In genomic region chr1:15214507-15214906, GRCh38 we compare ENCODE assay signal across 14 cellular contexts. TPM values are rescaled to one million over a fixed set of nuclear protein-coding genes. Genes with fewer than 3 reads are reported as not detected.
DNase-seq lines count a peak whose midpoint lies in the region; ATAC-seq lines count a peak whose summit lies in the region.
"Had no signal": no experiment of that assay in that cellular context is flagged by ENCODE, and none has a peak within 500 bp of the region (broad histone marks: within the 10 kb centered on the region; RNA-seq: fewer than 3 reads in every experiment).

No MANE protein-coding gene starts in this region.

- DNase-seq in EH (ENCODE audit: low read depth) = peak; percentile 70
- peak; percentile 85 for DNase-seq in cerebellar cortex (ENCODE audit: low spot score)
- peak; percentile 75 for DNase-seq in kidney tubule cell (ENCODE audit: low spot score)
- peak; percentile 46 for DNase-seq in renal cortical epithelial cell (ENCODE audit: low read depth)
- no peak for DNase-seq in activated CD8-positive, alpha-beta memory T cell treated with anti-CD3 and anti-CD28 coated beads for 24 hours
- DNase-seq in activated CD4-positive, alpha-beta T cell treated with anti-CD3 and anti-CD28 coated beads, Interleukin-2, amount 50 U/mL, for 1 hour = no peak
- DNase-seq in ureter (ENCODE audit: low spot score) = no peak
- DNase-seq: glutamatergic neuron; NCI-H1092 treated with DMSO at 0.1 percent for 48 hours; NK-92 treated with Interleukin-12 subunit alpha and Interleukin-12 subunit beta, amount 100 ng/mL, for 24 hours; stimulated activated CD4-positive, alpha-beta T cell treated with anti-CD3 and anti-CD28 coated beads, Interleukin-4, amount 100 ng/mL, for 1 hour; T-helper 1 cell had no signal

- no peak for ATAC-seq in HG03280 (IDR thresholded peaks at IDR 0.05; ENCODE audit: unreplicated experiment)
- ATAC-seq: natural killer cell treated with Interleukin-12 subunit alpha and Interleukin-12 subunit beta and Interleukin-15 and Interleukin-18, amount 100 ng/mL, for 72 hours had no signal

RNA-seq across cellular contexts. Expression of gene FHAD1, which starts 32.5 kb away (rescaled TPM):
- total RNA-seq in renal cortical epithelial cell = 1.3 TPM in 1 of 2 replicates, not detected in the other
- 12.3 TPM for total RNA-seq in ureter

Comparison
In these comparisons a context has a peak if more than half of its experiments do, and no peak if none do; other contexts are left out.
1. DNase-seq: peak in EH (single experiment), cerebellar cortex (single experiment), kidney tubule cell (single experiment) and renal cortical epithelial cell (single experiment); none in activated CD8-positive, alpha-beta memory T cell treated with anti-CD3 and anti-CD28 coated beads for 24 hours (single experiment), activated CD4-positive, alpha-beta T cell treated with anti-CD3 and anti-CD28 coated beads, Interleukin-2, amount 50 U/mL, for 1 hour (single experiment) and ureter (single experiment).